Comparison of ENCODE assay signal across 8 cellular contexts in the genomic region with DNA sequence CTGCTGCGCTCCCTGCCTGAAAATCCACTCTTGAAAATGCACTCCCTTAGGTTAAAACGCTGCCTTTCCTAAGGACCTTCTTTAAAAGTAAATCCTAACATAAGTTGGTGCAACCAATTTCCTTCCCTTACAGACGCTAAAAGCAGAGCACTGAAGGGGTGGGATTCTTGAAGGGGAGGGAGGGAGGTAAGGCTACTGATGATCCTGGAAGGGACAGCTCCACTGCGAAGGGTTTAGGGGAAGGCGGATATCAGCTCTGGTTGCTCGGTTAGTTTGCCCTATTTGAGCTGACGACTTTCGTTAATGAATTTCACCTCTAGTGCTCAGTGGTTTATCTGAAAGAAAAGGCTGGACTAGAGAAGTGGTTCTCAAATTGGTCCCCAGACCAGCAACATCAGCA. TPM values are rescaled to one million over a fixed set of nuclear protein-coding genes. Genes with fewer than 3 reads are reported as not detected.
DNase-seq lines count a peak whose midpoint lies in the region; ATAC-seq and TF ChIP-seq lines count a peak whose summit lies in the region.

No MANE protein-coding gene starts in this region.

- H3K27me3 ChIP-seq in CD4-positive, alpha-beta T cell (ENCODE audit: control insufficient read depth, insufficient read depth, low read length) = peaks cover under 1% of the 10 kb centered on the region
- H3K27me3 ChIP-seq in OCI-LY1 (ENCODE audit: insufficient read depth, low read length) (peaks cover 9% of the 10 kb centered on the region; the same call in 1 of the 2 replicates), esophagus muscularis mucosa (peaks cover 0 to 18% (median 0%) of the 10 kb centered on the region in 4 donors)

- TF ChIP-seq POLR2A in esophagus muscularis mucosa (IDR thresholded peaks at IDR 0.05; ENCODE audit: low read depth) = no peak

- no peak for TF ChIP-seq CTCF in CD4-positive, alpha-beta T cell (IDR thresholded peaks at IDR 0.05)
- TF ChIP-seq CTCF in OCI-LY1 (IDR thresholded peaks at IDR 0.05; ENCODE audit: low read length) (no peak), esophagus muscularis mucosa (IDR thresholded peaks at IDR 0.05) (no peak), osteocyte (IDR thresholded peaks at IDR 0.05) (no peak)

- no peaks in the 10 kb centered on the region for H3K79me2 ChIP-seq in OCI-LY1 (ENCODE audit: insufficient read depth, low read length)

- no peak overlapping the region for H3K27ac ChIP-seq in CD4-positive, alpha-beta T cell (ENCODE audit: low read depth, low read length)
- no peak overlapping the region for H3K27ac ChIP-seq in OCI-LY1 (ENCODE audit: low read depth, low read length, poor library complexity, severe bottlenecking)
- peak overlapping the region; percentile 68 to 78 (median 73) for H3K27ac ChIP-seq in esophagus muscularis mucosa (replicated peaks in 1 of 4)

- POLR2A ChIA-PET in CD4-positive, alpha-beta T cell (lab: Charles Lee) = interaction anchor here (2.2 kb wide), 1 partner anchor 88 kb away, joined by 12 read pairs; no protein-coding TSS in a partner anchor

- no peaks in the 10 kb centered on the region for H3K9me2 ChIP-seq in OCI-LY1 (ENCODE audit: low read depth, low read length)

- H3K36me3 ChIP-seq in OCI-LY1 (ENCODE audit: insufficient read depth, low read length) (no peaks in the 10 kb centered on the region), esophagus muscularis mucosa (no peaks in the 10 kb centered on the region)

- peaks cover 23% of the 10 kb centered on the region for H3K4me1 Mint-ChIP-seq in CD4-positive, alpha-beta T cell (ENCODE audit: low read depth)
- H3K4me1 Mint-ChIP-seq in osteocyte (ENCODE audit: unreplicated experiment) = peaks cover 22% of the 10 kb centered on the region

- H2AFZ ChIP-seq in OCI-LY1 (ENCODE audit: low read length) = peak overlapping the region; percentile 23; the same call in 1 of the 2 replicates

- no peaks in the 10 kb centered on the region for H4K20me1 ChIP-seq in OCI-LY1 (ENCODE audit: insufficient read depth, low read length)

- CTCF ChIA-PET in CD4-positive, alpha-beta T cell (lab: Charles Lee) = no interaction called here

- H3K9me3 Mint-ChIP-seq in CD4-positive, alpha-beta T cell = no peaks in the 10 kb centered on the region
- H3K9me3 Mint-ChIP-seq in osteocyte (ENCODE audit: unreplicated experiment) = no peaks in the 10 kb centered on the region

- H3K4me3 Mint-ChIP-seq in CD4-positive, alpha-beta T cell = peak overlapping the region; percentile 80
- H3K4me3 Mint-ChIP-seq in osteocyte (ENCODE audit: unreplicated experiment) = peak overlapping the region; percentile 72

- no peaks in the 10 kb centered on the region for H3K9me3 ChIP-seq in CD4-positive, alpha-beta T cell (ENCODE audit: control insufficient read depth, low read length)
- no peaks in the 10 kb centered on the region for H3K9me3 ChIP-seq in OCI-LY1 (ENCODE audit: low read length)
- no peaks in the 10 kb centered on the region for H3K9me3 ChIP-seq in esophagus muscularis mucosa

- H3F3A ChIP-seq in OCI-LY1 (ENCODE audit: insufficient read depth, low read length) = no peaks in the 10 kb centered on the region

- H3K9ac ChIP-seq in OCI-LY1 (ENCODE audit: low read length) = peak overlapping the region; percentile 61

- 29% methylated on average over 8 of the region's 8 CpGs for WGBS in esophagus muscularis mucosa

- ATAC-seq in CD4-positive, alpha-beta T cell (ENCODE audit: poor library complexity) = no peak
- no peak for ATAC-seq in HG03354 (IDR thresholded peaks at IDR 0.05; ENCODE audit: poor library complexity, severe bottlenecking, unreplicated experiment)

- intact Hi-C loops in CD4-positive, alpha-beta T cell (cut with DNase I, micrococcal nuclease) = no loop called here
- intact Hi-C loops in esophagus muscularis mucosa (cut with DNase I) = no loop called here

- peaks cover 33% of the 10 kb centered on the region for H3K27me3 Mint-ChIP-seq in CD4-positive, alpha-beta T cell
- no peaks in the 10 kb centered on the region for H3K27me3 Mint-ChIP-seq in osteocyte (ENCODE audit: unreplicated experiment)

- H3K4me2 ChIP-seq in OCI-LY1 (ENCODE audit: low read length) = peak overlapping the region; percentile 66

- H3K36me3 Mint-ChIP-seq in CD4-positive, alpha-beta T cell (ENCODE audit: low read depth) = no peaks in the 10 kb centered on the region
- H3K36me3 Mint-ChIP-seq in osteocyte (ENCODE audit: unreplicated experiment) = no peaks in the 10 kb centered on the region

- no peak overlapping the region for H3K27ac Mint-ChIP-seq in CD4-positive, alpha-beta T cell
- no peak overlapping the region for H3K27ac Mint-ChIP-seq in osteocyte (ENCODE audit: unreplicated experiment)

- peak overlapping the region; percentile 67 for H3K4me3 ChIP-seq in OCI-LY1 (ENCODE audit: low read depth, low read length, poor library complexity, severe bottlenecking)
- H3K4me3 ChIP-seq in esophagus muscularis mucosa = peak overlapping the region; percentile 63 to 78 (median 68)

- H3K4me1 ChIP-seq in OCI-LY1 (ENCODE audit: insufficient read depth, low read length, severe bottlenecking) = peaks cover 6% of the 10 kb centered on the region
- peaks cover 6 to 13% (median 8%) of the 10 kb centered on the region in 4 donors for H3K4me1 ChIP-seq in esophagus muscularis mucosa

- TF ChIP-seq EP300 in esophagus muscularis mucosa (IDR thresholded peaks at IDR 0.05) = no peak

- no peak for DNase-seq in CD4-positive, alpha-beta T cell
- DNase-seq in esophagus muscularis mucosa (ENCODE audit: extremely low spot score) (no peak), osteocyte (ENCODE audit: extremely low spot score, unreplicated experiment) (no peak), middle frontal gyrus (ENCODE audit: extremely low spot score, low spot score) (no peak), glomerular visceral epithelial cell (ENCODE audit: extremely low spot score) (no peak), NCI-H1048 (lab: John Stamatoyannopoulos, UW) (no peak)

RNA-seq across cellular contexts. Expression of a gene that starts 49.7 kb away (rescaled TPM):
- not detected for total RNA-seq in CD4-positive, alpha-beta T cell
- total RNA-seq in esophagus muscularis mucosa (under 1 TPM in 1 of 4 donors, not detected in 3; 0.17 TPM), osteocyte (0.13 and 0.37 TPM in 2 replicates)

RNA-seq across cellular contexts. Expression of a gene that starts 51.7 kb away (rescaled TPM):
- total RNA-seq in CD4-positive, alpha-beta T cell = 1 to 10 TPM; 5.2 to 5.3 TPM
- 1 to 10 TPM in 3 of 4 donors, under 1 TPM in 1; 0.42 to 4.8 (median 1.5) TPM for total RNA-seq in esophagus muscularis mucosa
- total RNA-seq in osteocyte = 0.24 TPM in 1 of 2 replicates, not detected in the other

Comparison
In these comparisons a context has a peak if more than half of its experiments do, and no peak if none do; other contexts are left out.
1. H3K27ac ChIP-seq: peak in esophagus muscularis mucosa (4 of 4); none in CD4-positive, alpha-beta T cell (single experiment) and OCI-LY1 (single experiment).